24 cellular contexts compared by ENCODE assay signal in genomic region chr3:89584398-89584797, GRCh38.
DNase-seq lines count a peak whose midpoint lies in the region; ATAC-seq, FAIRE-seq and TF ChIP-seq lines count a peak whose summit lies in the region.
"Had no signal": no experiment of that assay in that cellular context is flagged by ENCODE, and none has a peak within 500 bp of the region (broad histone marks: within the 10 kb centered on the region; RNA-seq: fewer than 3 reads in every experiment).

No MANE protein-coding gene starts in this region.

- TF ChIP-seq CTCF in MCF 10A (IDR thresholded peaks at IDR 0.05; ENCODE audit: unreplicated experiment) (no peak), mammary epithelial cell (conservative IDR thresholded peaks at IDR 0.05 in 1 of 2, IDR thresholded peaks at IDR 0.05 in 1 of 2; ENCODE audit: extremely low read depth in 1 of 2, insufficient read depth in 1 of 2, low read depth in 1 of 2, low read length in 2 of 2) (no peak), PC-3 (conservative IDR thresholded peaks at IDR 0.05; ENCODE audit: low read depth, low read length) (no peak), choroid plexus epithelial cell (conservative IDR thresholded peaks at IDR 0.05; ENCODE audit: low read depth, low read length) (no peak)

- in situ Hi-C loops in mammary epithelial cell (cut with MboI; ENCODE audit: low sequenced_read_pairs in 2 of 2), result no loop called here

- peak; percentile 56 for ATAC-seq in PC-3
- no peak for ATAC-seq in GM18505 (IDR thresholded peaks at IDR 0.05; ENCODE audit: unreplicated experiment)
- ATAC-seq: A549; CD8-positive, alpha-beta T cell had no signal

- POLR2A ChIA-PET in MCF 10A (lab: Yijun Ruan, JAX), result no interaction called here
- POLR2A ChIA-PET in PC-3 (lab: Charles Lee; ENCODE audit: unreplicated experiment), result no interaction called here

- dilution Hi-C loops in mammary epithelial cell (cut with HindIII; ENCODE audit: low sequenced_read_pairs), result no loop called here

- H3K4me2 ChIP-seq in mammary epithelial cell (ENCODE audit: insufficient read depth, low read depth, low read length) (no peak overlapping the region), PC-3 (ENCODE audit: low read length) (peak overlapping the region; percentile 44)
- H3K4me2 ChIP-seq: A549 had no signal

- DNase-seq in MCF 10A (ENCODE audit: unreplicated experiment) (peak; percentile 23), mammary epithelial cell (no peak), PC-3 (peak; percentile 88), choroid plexus epithelial cell (ENCODE audit: low read depth) (peak; percentile 19), small intestine (no peak), SIG-M5 (lab: John Stamatoyannopoulos, UW) (no peak), RKO (ENCODE audit: low spot score) (no peak)
- DNase-seq: AML-193; Caco-2; Calu3; CD4-positive, alpha-beta T cell; CD8-positive, alpha-beta T cell; DMS79 treated with DMSO at 0.1 percent for 48 hours; GF-D8 had no signal

- no peak overlapping the region for H3K27ac Mint-ChIP-seq in MCF 10A (ENCODE audit: low read depth, unreplicated experiment)
- H3K27ac Mint-ChIP-seq: B cell; CD4-positive, alpha-beta T cell; CD8-positive, alpha-beta T cell had no signal

- no peaks in the 10 kb centered on the region for H3K4me1 ChIP-seq in mammary epithelial cell (ENCODE audit: insufficient read depth, low read length)
- peaks cover 31% of the 10 kb centered on the region for H3K4me1 ChIP-seq in PC-3 (ENCODE audit: insufficient read depth, low read length)
- H3K4me1 ChIP-seq in small intestine (ENCODE audit: control insufficient read depth in 2 of 2, insufficient read depth in 1 of 2, low read depth in 1 of 2, low read length in 1 of 2), result no peaks in the 10 kb centered on the region
- H3K4me1 ChIP-seq: A549, Caco-2 had no signal

- H3K9me2 ChIP-seq in PC-3 (replicated peaks; ENCODE audit: low read length), result no peaks in the 10 kb centered on the region

- H3K9me3 ChIP-seq in mammary epithelial cell (replicated peaks; ENCODE audit: insufficient read depth, low read length) (no peaks in the 10 kb centered on the region), PC-3 (ENCODE audit: low read length) (no peaks in the 10 kb centered on the region), small intestine (ENCODE audit: control insufficient read depth, low read depth) (no peaks in the 10 kb centered on the region)
- H3K9me3 ChIP-seq: A549; BLaER1 treated with 17β-estradiol and CSF1 and Interleukin-3, amounts not matched to agents 10 nM and 100 nM; Caco-2 had no signal

- H3K4me3 ChIP-seq in mammary epithelial cell (replicated peaks in 1 of 3; ENCODE audit: insufficient read depth in 1 of 3, low read depth in 2 of 3, low read length in 3 of 3) (no peak overlapping the region), PC-3 (ENCODE audit: low read length) (no peak overlapping the region), choroid plexus epithelial cell (ENCODE audit: low read depth, low read length) (no peak overlapping the region), small intestine (ENCODE audit: low read depth in 1 of 2, low read length in 2 of 2) (no peak overlapping the region)
- H3K4me3 ChIP-seq: A549; BLaER1 treated with 17β-estradiol and CSF1 and Interleukin-3, amounts not matched to agents 10 nM and 100 nM had no signal

- no peaks in the 10 kb centered on the region for H3K36me3 ChIP-seq in mammary epithelial cell (ENCODE audit: insufficient read depth, low read length)
- H3K36me3 ChIP-seq in PC-3 (ENCODE audit: low read depth, low read length), result no peaks in the 10 kb centered on the region
- no peaks in the 10 kb centered on the region for H3K36me3 ChIP-seq in small intestine (ENCODE audit: control insufficient read depth in 2 of 2, insufficient read depth in 2 of 2, low read length in 2 of 2)
- H3K36me3 ChIP-seq: BLaER1 treated with 17β-estradiol and CSF1 and Interleukin-3, amounts not matched to agents 10 nM and 100 nM had no signal

- no peak for TF ChIP-seq POLR2A in GM18505 (IDR thresholded peaks at IDR 0.05; ENCODE audit: borderline replicate concordance, extremely low read depth, insufficient read depth, insufficient read length)

- H3K27me3 Mint-ChIP-seq in MCF 10A (ENCODE audit: insufficient read depth, unreplicated experiment), result no peaks in the 10 kb centered on the region
- H3K27me3 Mint-ChIP-seq: B cell; CD4-positive, alpha-beta T cell had no signal

- H3K4me3 Mint-ChIP-seq in MCF 10A (ENCODE audit: unreplicated experiment), result no peak overlapping the region
- H3K4me3 Mint-ChIP-seq: B cell; CD4-positive, alpha-beta T cell; CD8-positive, alpha-beta T cell had no signal

- H3K9me3 Mint-ChIP-seq in MCF 10A (ENCODE audit: unreplicated experiment), result no peaks in the 10 kb centered on the region

- H3K9ac ChIP-seq in mammary epithelial cell (ENCODE audit: insufficient read depth, low read length) (no peak overlapping the region), PC-3 (ENCODE audit: low read length) (peak overlapping the region; percentile 4; the same call in 1 of the 2 replicates)
- H3K9ac ChIP-seq: BLaER1 treated with 17β-estradiol and CSF1 and Interleukin-3, amounts not matched to agents 10 nM and 100 nM had no signal

- no peak overlapping the region for H2AFZ ChIP-seq in mammary epithelial cell (ENCODE audit: low read depth, low read length)
- no peak overlapping the region for H2AFZ ChIP-seq in PC-3 (ENCODE audit: low read length)

- H3K4me1 Mint-ChIP-seq in MCF 10A (ENCODE audit: insufficient read depth, unreplicated experiment), result no peaks in the 10 kb centered on the region
- H3K4me1 Mint-ChIP-seq: B cell had no signal

- intact Hi-C loops in MCF 10A (cut with micrococcal nuclease) (no loop called here), mammary epithelial cell (cut with micrococcal nuclease) (no loop called here), PC-3 (cut with micrococcal nuclease) (no loop called here)

- FAIRE-seq in small intestine (lab: Jason Lieb, UNC), result peak; percentile 19
- FAIRE-seq: A549, D721Med, G401.6, GM12891, GM18507 had no signal

- H3K27me3 ChIP-seq in mammary epithelial cell (ENCODE audit: insufficient read depth, low read length), result no peaks in the 10 kb centered on the region
- no peaks in the 10 kb centered on the region for H3K27me3 ChIP-seq in PC-3 (ENCODE audit: low read length)
- H3K27me3 ChIP-seq in small intestine (ENCODE audit: control insufficient read depth in 2 of 2, insufficient read depth in 2 of 2, low read length in 2 of 2), result no peaks in the 10 kb centered on the region
- H3K27me3 ChIP-seq: BLaER1 treated with 17β-estradiol and CSF1 and Interleukin-3, amounts not matched to agents 10 nM and 100 nM had no signal

- no peaks in the 10 kb centered on the region for H3K36me3 Mint-ChIP-seq in MCF 10A (ENCODE audit: insufficient read depth, unreplicated experiment)
- H3K36me3 Mint-ChIP-seq: CD8-positive, alpha-beta T cell had no signal

- BruUV-seq in MCF 10A (replicated peaks; lab: Mats Ljungman, UMichigan) (no TSS peak), mammary epithelial cell (replicated peaks; lab: Mats Ljungman, UMichigan) (no TSS peak), PC-3 (replicated peaks; lab: Mats Ljungman, UMichigan) (no TSS peak)

- no peaks in the 10 kb centered on the region for H3K79me2 ChIP-seq in mammary epithelial cell (ENCODE audit: insufficient read depth, low read length)
- H3K79me2 ChIP-seq in PC-3 (ENCODE audit: low read length), result no peaks in the 10 kb centered on the region

- CTCF ChIA-PET in MCF 10A (lab: Yijun Ruan, JAX) (no interaction called here), mammary epithelial cell (lab: Charles Lee; ENCODE audit: low non-redundant PET) (no interaction called here), PC-3 (lab: Charles Lee) (no interaction called here)

- 92% methylated on average over 3 of the region's 3 CpGs for WGBS in mammary epithelial cell (ENCODE audit: low coverage, missing lambda C conversion rate)
- WGBS in small intestine, 3 donors, result 62 to 74% (median 65%) methylated on average over 3 of the region's 3 CpGs

- no peak overlapping the region for H3K27ac ChIP-seq in mammary epithelial cell (ENCODE audit: insufficient read depth, low read depth, low read length)
- H3K27ac ChIP-seq in PC-3 (ENCODE audit: low read length), result peak overlapping the region; percentile 42
- H3K27ac ChIP-seq in small intestine (ENCODE audit: low read depth in 1 of 2, low read length in 1 of 2), result no peak overlapping the region
- H3K27ac ChIP-seq: 22Rv1; A549; BLaER1 treated with 17β-estradiol and CSF1 and Interleukin-3, amounts not matched to agents 10 nM and 100 nM; C4-2B had no signal

- H4K20me1 ChIP-seq in mammary epithelial cell (ENCODE audit: insufficient read depth, low read length), result no peaks in the 10 kb centered on the region
- no peaks in the 10 kb centered on the region for H4K20me1 ChIP-seq in PC-3 (ENCODE audit: low read length)
- H4K20me1 ChIP-seq: BLaER1 treated with 17β-estradiol and CSF1 and Interleukin-3, amounts not matched to agents 10 nM and 100 nM had no signal

- H3F3A ChIP-seq in PC-3 (ENCODE audit: low read length, unreplicated experiment), result no peaks in the 10 kb centered on the region

Comparison
In these comparisons a context has a peak if more than half of its experiments do, and no peak if none do; other contexts are left out.
1. DNase-seq: peak in MCF 10A (single experiment), PC-3 (single experiment) and choroid plexus epithelial cell (single experiment); none in mammary epithelial cell (single experiment), small intestine (single experiment), SIG-M5 (single experiment) and RKO (single experiment).